ENCODE assay signal across 8 cellular contexts in the genomic region with DNA sequence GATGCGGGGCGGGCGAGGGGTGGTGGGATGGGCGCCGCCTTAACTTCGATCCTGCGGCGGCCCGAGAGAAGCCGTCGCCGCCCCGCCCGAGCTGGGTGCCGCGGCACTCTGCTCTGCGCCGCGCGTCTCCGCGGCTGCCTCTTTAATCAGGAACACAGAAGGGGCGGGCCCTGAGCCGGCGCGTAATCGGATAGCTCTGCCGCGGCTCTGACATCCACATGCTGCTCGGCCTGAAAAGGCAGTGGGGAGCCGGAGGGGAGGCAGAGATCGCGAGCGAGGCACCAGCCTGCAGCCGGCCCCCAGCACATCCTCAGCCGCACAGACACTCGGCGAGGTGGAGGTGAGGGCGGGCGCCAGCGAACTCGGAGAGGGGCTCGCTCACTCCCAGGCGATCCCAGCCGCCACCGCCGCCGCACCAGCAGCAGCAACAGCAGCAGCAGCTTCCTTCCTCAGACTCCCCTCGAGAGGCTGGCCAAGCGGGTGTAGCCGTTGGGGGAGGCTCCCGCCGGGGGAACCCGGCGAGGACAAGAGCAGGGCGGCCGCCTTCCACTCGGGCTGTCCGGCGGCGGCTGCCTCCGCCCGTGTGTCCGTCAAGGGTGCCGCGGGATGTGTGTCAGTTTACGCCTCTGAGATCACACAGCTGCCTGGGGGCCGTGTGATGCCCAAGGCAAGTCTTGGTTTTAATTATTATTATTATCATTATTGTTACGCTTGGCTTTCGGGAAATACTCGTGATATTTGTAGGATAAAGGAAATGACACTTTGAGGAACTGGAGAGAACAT. TPM values are rescaled to one million over a fixed set of nuclear protein-coding genes. Genes with fewer than 3 reads are reported as not detected.
A peak's percentile ranks its signal among the peaks of the same experiment; 100 is the strongest.
DNase-seq lines count a peak whose midpoint lies in the region; ATAC-seq and TF ChIP-seq lines count a peak whose summit lies in the region.

NRP2 (plus strand) TSS at position 263 of the 783 bp plus-strand sequence. CDS start 790 bp downstream, outside the sequence.

- no peaks in the 10 kb centered on the region for H3K9me3 ChIP-seq in skeletal muscle tissue (ENCODE audit: control insufficient read depth in 3 of 3, low read length in 3 of 3)

- H3K36me3 Mint-ChIP-seq in chondrocyte (ENCODE audit: low read depth) = no peaks in the 10 kb centered on the region

- peak within 1 kb of the TSS; percentile 86 for H3K4me3 Mint-ChIP-seq in chondrocyte (ENCODE audit: unreplicated experiment)

- no peaks in the 10 kb centered on the region for H3K27me3 Mint-ChIP-seq in chondrocyte (ENCODE audit: low read depth)

- H3K4me1 Mint-ChIP-seq in chondrocyte (ENCODE audit: low read depth) = peaks cover 53% of the 10 kb centered on the region

- no peaks in the 10 kb centered on the region for H3K9me3 Mint-ChIP-seq in chondrocyte (ENCODE audit: low read depth)

- H3K27me3 ChIP-seq in skeletal muscle tissue (ENCODE audit: control insufficient read depth in 3 of 3, insufficient read depth in 3 of 3, low read length in 3 of 3) = peaks cover 16 to 51% (median 46%) of the 10 kb centered on the region in 3 donors

- DNase-seq in NCI-H2081 (lab: John Stamatoyannopoulos, UW) (peak; percentile 75 to 80), NCI-H2081 treated with DMSO at 0.1 percent for 48 hours (lab: John Stamatoyannopoulos, UW) (no peak), NCI-H2196 (lab: John Stamatoyannopoulos, UW; ENCODE audit: unreplicated experiment) (peak; percentile 3), chondrocyte (ENCODE audit: low spot score) (peak; percentile 96), islet precursor cell (peak; percentile 96)

- H3K9ac ChIP-seq in skeletal muscle tissue (ENCODE audit: low read depth in 1 of 3, low read length in 3 of 3) = peak within 1 kb of the TSS; percentile 59 to 62 (median 61)

- H3K4me3 ChIP-seq in skeletal muscle tissue (ENCODE audit: low read length in 3 of 3) = peak within 1 kb of the TSS; percentile 70 to 73 (median 71)

- no peak for TF ChIP-seq CTCF in VCaP (conservative IDR thresholded peaks at IDR 0.05)
- TF ChIP-seq CTCF in chondrocyte (IDR thresholded peaks at IDR 0.05) = no peak

- peak within 1 kb of the TSS; percentile 56; the same call in 1 of the 2 replicates for H3K27ac ChIP-seq in VCaP
- peak within 1 kb of the TSS; percentile 69 for H3K27ac ChIP-seq in skeletal muscle tissue (ENCODE audit: low read depth, low read length)

- peaks cover 17 to 21% (median 17%) of the 10 kb centered on the region in 3 donors for H3K4me1 ChIP-seq in skeletal muscle tissue (ENCODE audit: control insufficient read depth in 3 of 3, insufficient read depth in 3 of 3, low read length in 3 of 3)

- no peaks in the 10 kb centered on the region for H3K36me3 ChIP-seq in skeletal muscle tissue (ENCODE audit: control insufficient read depth in 3 of 3, insufficient read depth in 3 of 3, low read length in 3 of 3)

- ATAC-seq in HG03039 (IDR thresholded peaks at IDR 0.05; ENCODE audit: unreplicated experiment) = peak; percentile 54

- H3K27ac Mint-ChIP-seq in chondrocyte (ENCODE audit: unreplicated experiment) = peak within 1 kb of the TSS; percentile 94

RNA-seq across cellular contexts. Expression of gene NRP2, which starts in this region (rescaled TPM):
- total RNA-seq in chondrocyte (31.7 to 83.7 TPM (median 34.5 TPM) in 3 replicates), skeletal muscle tissue (31.8 TPM)
